Comparison of ENCODE assay signal across 8 cellular contexts in the genomic region with DNA sequence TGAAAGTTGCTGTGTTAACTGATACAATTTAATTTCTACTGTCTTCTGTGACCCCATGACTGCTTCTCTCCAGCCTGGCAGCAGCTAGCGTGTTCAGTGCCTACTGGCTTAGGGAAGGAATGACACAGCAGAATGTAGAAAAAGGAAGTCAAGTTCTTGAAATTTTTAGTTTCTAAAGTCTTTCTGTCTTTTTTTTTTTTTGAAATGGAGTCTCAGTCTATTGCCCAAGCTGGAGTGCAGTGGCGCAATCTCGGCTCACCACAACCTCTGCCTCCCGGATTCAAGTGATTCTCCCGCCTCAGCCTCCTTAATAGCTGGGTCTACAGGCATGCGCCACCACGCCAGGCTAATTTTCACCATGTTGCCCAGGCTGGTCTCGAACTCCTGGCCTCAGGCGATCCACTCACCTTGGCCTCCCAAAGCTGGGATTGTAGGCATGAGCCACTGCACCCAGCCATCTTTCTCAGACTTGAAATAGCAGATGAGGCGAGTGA. TPM values are rescaled to one million over a fixed set of nuclear protein-coding genes. Genes with fewer than 3 reads are reported as not detected.
DNase-seq lines count a peak whose midpoint lies in the region; ATAC-seq and TF ChIP-seq lines count a peak whose summit lies in the region.

No MANE protein-coding gene starts in this region.

- H3K9me3 ChIP-seq in upper lobe of right lung, result no peaks in the 10 kb centered on the region

- peak; percentile 91 for DNase-seq in CD14-positive monocyte (ENCODE audit: low spot score)
- DNase-seq in HCEC 1CT, result peak; percentile 20
- DNase-seq in UCSD-AML1 (lab: John Stamatoyannopoulos, UW; ENCODE audit: unreplicated experiment), result peak; percentile 36
- DNase-seq in immature natural killer cell, result no peak
- DNase-seq in upper lobe of right lung, result peak; percentile 86
- DNase-seq in GM10248 (ENCODE audit: extremely low spot score), result no peak
- no peak for DNase-seq in NCI-H748 (lab: John Stamatoyannopoulos, UW; ENCODE audit: unreplicated experiment)

- ATAC-seq in upper lobe of right lung (peak; percentile 83), GM18870 (IDR thresholded peaks at IDR 0.05; ENCODE audit: unreplicated experiment) (no peak)

- intact Hi-C loops in CD14-positive monocyte (cut with micrococcal nuclease) (loop anchor here (1.0 to 10.0 kb wide), 3 partner anchors 14 to 266 kb away; no protein-coding TSS in a partner anchor), upper lobe of right lung (cut with DNase I) (no loop called here)

- H3K4me1 ChIP-seq in upper lobe of right lung, result peaks cover 23% of the 10 kb centered on the region

- no peak overlapping the region for H3K4me3 ChIP-seq in upper lobe of right lung

- H3K9me3 Mint-ChIP-seq in CD14-positive monocyte (peaks cover 0 to 5% (median 0%) of the 10 kb centered on the region in 7 donors), immature natural killer cell (no peaks in the 10 kb centered on the region)

- H3K36me3 Mint-ChIP-seq in CD14-positive monocyte, result peaks cover 0 to 2% of the 10 kb centered on the region in 2 donors
- no peaks in the 10 kb centered on the region for H3K36me3 Mint-ChIP-seq in immature natural killer cell

- no peaks in the 10 kb centered on the region for H3K36me3 ChIP-seq in upper lobe of right lung

- H3K27me3 Mint-ChIP-seq in CD14-positive monocyte (ENCODE audit: low read depth in 3 of 3), result no peaks in the 10 kb centered on the region
- peaks cover 0 to 1% (median 0%) of the 10 kb centered on the region in 3 donors for H3K27me3 Mint-ChIP-seq in immature natural killer cell (ENCODE audit: low read depth in 3 of 3)

- CTCF ChIA-PET in GM10248 (lab: Yijun Ruan, JAX), result interaction anchor here (1.8 to 10.4 kb wide), 2 partner anchors 20 to 24 kb away, joined by 8 to 77 read pairs; no protein-coding TSS in a partner anchor

- H3K27ac Mint-ChIP-seq in CD14-positive monocyte, result peak overlapping the region; percentile 97 to 99 (median 98)
- H3K27ac Mint-ChIP-seq in immature natural killer cell, result peak overlapping the region; percentile 73 to 98 (median 94)

- H3K4me3 Mint-ChIP-seq in CD14-positive monocyte, result peak overlapping the region; percentile 40 to 43
- H3K4me3 Mint-ChIP-seq in immature natural killer cell, result peak overlapping the region in 4 of 5 donors; percentile 24 to 52 (median 29)

- H3K27me3 ChIP-seq in upper lobe of right lung, result no peaks in the 10 kb centered on the region

- peak overlapping the region; percentile 91 for H3K27ac ChIP-seq in upper lobe of right lung

- POLR2A ChIA-PET in GM10248 (lab: Yijun Ruan, JAX), result interaction anchor here (0.6 kb wide), 1 partner anchor 1979 kb away, joined by 5 read pairs; no protein-coding TSS in a partner anchor

- TF ChIP-seq CTCF in CD14-positive monocyte (IDR thresholded peaks at IDR 0.05) (no peak), upper lobe of right lung (IDR thresholded peaks at IDR 0.05) (no peak), GM10248 (IDR thresholded peaks at IDR 0.05; ENCODE audit: control extremely low read depth, extremely low read depth, low read depth, missing control alignments) (no peak)

- peaks cover 71% of the 10 kb centered on the region for H3K4me1 Mint-ChIP-seq in CD14-positive monocyte
- peaks cover 35 to 38% of the 10 kb centered on the region in 2 donors for H3K4me1 Mint-ChIP-seq in immature natural killer cell

RNA-seq across cellular contexts. Expression of gene TMEM230, which starts 32.4 kb away (rescaled TPM):
- polyA plus RNA-seq in CD14-positive monocyte (100 to 1,000 TPM; 163 to 231 TPM), immature natural killer cell (100 to 1,000 TPM; 224 to 275 (median 239) TPM)
- total RNA-seq in upper lobe of right lung, result 105 TPM

RNA-seq across cellular contexts. Expression of gene PCNA, which starts 39.3 kb away (rescaled TPM):
- 10 to 100 TPM; 27.9 to 35.0 TPM for polyA plus RNA-seq in CD14-positive monocyte
- 10 to 100 TPM; 63.3 to 86.5 (median 76.4) TPM for polyA plus RNA-seq in immature natural killer cell
- total RNA-seq in upper lobe of right lung, result 44.3 TPM

RNA-seq across cellular contexts. Expression of gene CDS2, which starts 46.4 kb away (rescaled TPM):
- polyA plus RNA-seq in CD14-positive monocyte (10 to 100 TPM; 54.4 to 62.6 TPM), immature natural killer cell (10 to 100 TPM; 50.1 to 61.1 (median 54.8) TPM)
- total RNA-seq in upper lobe of right lung, result 65.0 TPM

Comparison
In these comparisons a context has a peak if more than half of its experiments do, and no peak if none do; other contexts are left out.
1. DNase-seq: peak in CD14-positive monocyte (single experiment), HCEC 1CT (single experiment), UCSD-AML1 (single experiment) and upper lobe of right lung (single experiment); none in immature natural killer cell (0 of 3), GM10248 (single experiment) and NCI-H748 (single experiment).